Comparison of ENCODE assay signal across 23 cellular contexts in the genomic region with DNA sequence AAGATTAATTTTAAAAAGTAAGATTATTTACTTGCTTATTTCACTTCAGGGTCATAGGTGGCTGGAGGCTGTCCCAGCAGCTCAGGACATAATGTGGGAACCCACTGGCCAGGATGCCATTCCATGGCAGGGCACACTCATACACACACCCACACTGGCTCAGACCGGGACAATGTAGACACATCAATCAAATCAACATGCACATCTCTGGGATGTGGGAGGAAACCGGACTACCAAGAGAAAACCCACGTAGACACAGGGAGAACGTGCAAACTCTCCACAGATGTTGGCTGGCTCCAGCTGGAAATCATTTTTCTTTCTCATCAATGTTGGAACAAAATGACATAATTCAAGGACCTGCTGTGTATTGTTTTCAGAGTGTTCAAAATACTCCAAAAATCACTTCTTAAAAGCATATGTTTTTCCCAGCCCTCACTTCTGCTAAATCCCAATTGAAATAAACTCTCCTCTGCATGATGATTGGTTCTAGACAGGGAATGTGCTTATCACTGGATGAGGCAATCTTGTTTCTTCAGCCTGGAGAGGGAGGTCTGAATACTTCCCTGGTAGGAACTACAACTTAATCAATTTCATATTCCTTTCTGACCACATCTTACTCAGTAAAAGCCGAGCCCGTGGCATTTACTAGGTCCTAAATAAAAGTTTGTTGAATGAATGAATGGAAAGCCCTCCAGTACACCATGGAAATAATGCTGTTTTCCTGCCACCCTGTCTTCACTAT. TPM values are rescaled to one million over a fixed set of nuclear protein-coding genes. Genes with fewer than 3 reads are reported as not detected.
DNase-seq lines count a peak whose midpoint lies in the region; ATAC-seq, FAIRE-seq and TF ChIP-seq lines count a peak whose summit lies in the region.
"Had no signal": no experiment of that assay in that cellular context is flagged by ENCODE, and none has a peak within 500 bp of the region (broad histone marks: within the 10 kb centered on the region; RNA-seq: fewer than 3 reads in every experiment).

No MANE protein-coding gene starts in this region.

- POLR2A ChIA-PET in IMR-90 (lab: Charles Lee; ENCODE audit: unreplicated experiment): no interaction called here
- POLR2A ChIA-PET in K562 (lab: Yijun Ruan, JAX): interaction anchor here (0.6 to 1.3 kb wide), 3 partner anchors 9 to 29 kb away, joined by 3 read pairs; no protein-coding TSS in a partner anchor

- FAIRE-seq in K562 (lab: Jason Lieb, UNC) (no peak), kidney (lab: Jason Lieb, UNC) (no peak)
- FAIRE-seq: HTR-8/SVneo had no signal

- H3K36me3 ChIP-seq in IMR-90 (ENCODE audit: control insufficient read depth, insufficient read depth, low read length) (no peaks in the 10 kb centered on the region), K562 (ENCODE audit: control insufficient read depth, insufficient read depth, low read length) (no peaks in the 10 kb centered on the region), mesendoderm (ENCODE audit: control insufficient read depth, insufficient read depth, low read length) (no peaks in the 10 kb centered on the region), kidney (ENCODE audit: control insufficient read depth in 1 of 2, insufficient read depth in 2 of 2, low read length in 2 of 2) (no peaks in the 10 kb centered on the region)

- intact Hi-C loops in IMR-90 (cut with micrococcal nuclease): no loop called here
- intact Hi-C loops in K562 (cut with micrococcal nuclease): no loop called here
- intact Hi-C loops in kidney (cut with DNase I): no loop called here

- no peak for TF ChIP-seq POLR2A in IMR-90 (IDR thresholded peaks at IDR 0.05; ENCODE audit: low read depth, low read length)
- TF ChIP-seq POLR2A in K562 (conservative IDR thresholded peaks at IDR 0.05): no peak

- H2AK5ac ChIP-seq in IMR-90 (ENCODE audit: low read depth, low read length): no peak overlapping the region
- no peak overlapping the region for H2AK5ac ChIP-seq in mesendoderm (ENCODE audit: low read length)

- H3K9me3 Mint-ChIP-seq in activated CD8-positive, alpha-beta memory T cell treated with anti-CD3 and anti-CD28 coated beads, Interleukin-2, amount 10 ng/mL, durations not matched to agents 7 days and 5 days (ENCODE audit: low read depth): no peaks in the 10 kb centered on the region
- H3K9me3 Mint-ChIP-seq: activated B cell treated with CpG ODN at 0.5 μM for 24 hours; activated naive CD4-positive, alpha-beta T cell treated with anti-CD3 and anti-CD28 coated beads, Interleukin-2, amount 10 ng/mL, durations not matched to agents 7 days and 5 days; activated T-cell treated with anti-CD3 and anti-CD28 coated beads, Interleukin-2, amount 50 U/mL, for 4 hours; GM23338; naive thymus-derived CD4-positive, alpha-beta T cell had no signal

- peak; percentile 42 for DNase-seq in AG08395 (ENCODE audit: low spot score)
- no peak for DNase-seq in IMR-90
- DNase-seq in K562 (ENCODE audit: extremely low read depth in 1 of 4, low spot score in 3 of 4): no peak
- no peak for DNase-seq in mesendoderm
- no peak for DNase-seq in GM20000 (ENCODE audit: low spot score)
- no peak for DNase-seq in kidney
- DNase-seq in activated CD8-positive, alpha-beta memory T cell treated with anti-CD3 and anti-CD28 coated beads, Interleukin-2, amount 10 ng/mL, durations not matched to agents 7 days and 5 days: no peak
- DNase-seq: activated B cell treated with CpG ODN at 0.5 μM for 24 hours; activated CD8-positive, alpha-beta T cell treated with anti-CD3 and anti-CD28 coated beads, Interleukin-2, amount 10 ng/mL, durations not matched to agents 7 days and 5 days; activated naive CD4-positive, alpha-beta T cell treated with anti-CD3 and anti-CD28 coated beads, Interleukin-2, amount 10 ng/mL, durations not matched to agents 7 days and 5 days; activated T-cell treated with anti-CD3 and anti-CD28 coated beads, Interleukin-2, amount 50 U/mL, for 4 hours; hippocampal formation; islet precursor cell; naive thymus-derived CD4-positive, alpha-beta T cell; NCI-H526; SIG-M5; stimulated activated CD4-positive, alpha-beta T cell treated with anti-CD3 and anti-CD28 coated beads, Interleukin-4, amount 100 ng/mL, for 4 hours; T-helper 17 cell had no signal

- H2BK20ac ChIP-seq in IMR-90 (ENCODE audit: low read depth, low read length): no peak overlapping the region

- TF ChIP-seq CTCF in IMR-90 (conservative IDR thresholded peaks at IDR 0.05; ENCODE audit: low read depth, low read length) (no peak), K562 (IDR thresholded peaks at IDR 0.05 in 2 of 3, conservative IDR thresholded peaks at IDR 0.05 in 1 of 3; ENCODE audit: insufficient read depth in 2 of 3, low read depth in 1 of 3, low read length in 3 of 3) (no peak), GM20000 (IDR thresholded peaks at IDR 0.05; ENCODE audit: extremely low read depth, missing control alignments) (no peak), kidney (IDR thresholded peaks at IDR 0.05; ENCODE audit: borderline replicate concordance, extremely low read depth, insufficient read depth) (no peak)

- H2BK120ac ChIP-seq in IMR-90 (ENCODE audit: low read depth, low read length) (no peak overlapping the region), mesendoderm (ENCODE audit: low read depth, low read length) (no peak overlapping the region)

- H3K18ac ChIP-seq in IMR-90 (ENCODE audit: low read depth, low read length): no peak overlapping the region
- no peak overlapping the region for H3K18ac ChIP-seq in mesendoderm (ENCODE audit: low read length)

- H3K9ac ChIP-seq in IMR-90 (ENCODE audit: low read depth, low read length) (no peak overlapping the region), K562 (ENCODE audit: insufficient read depth in 1 of 2, low read depth in 2 of 2, low read length in 2 of 2) (no peak overlapping the region), mesendoderm (ENCODE audit: low read length) (no peak overlapping the region), kidney (ENCODE audit: low read length in 2 of 2) (no peak overlapping the region)

- dilution Hi-C loops in IMR-90 (cut with HindIII; ENCODE audit: low sequenced_read_pairs, unreplicated experiment): no loop called here

- H3K4ac ChIP-seq in IMR-90 (ENCODE audit: low read depth, low read length) (no peak overlapping the region), mesendoderm (ENCODE audit: low read depth, low read length) (no peak overlapping the region)

- H3K4me3 Mint-ChIP-seq in activated CD8-positive, alpha-beta memory T cell treated with anti-CD3 and anti-CD28 coated beads, Interleukin-2, amount 10 ng/mL, durations not matched to agents 7 days and 5 days: no peak overlapping the region
- H3K4me3 Mint-ChIP-seq: activated B cell treated with CpG ODN at 0.5 μM for 24 hours; activated CD8-positive, alpha-beta T cell treated with anti-CD3 and anti-CD28 coated beads, Interleukin-2, amount 10 ng/mL, durations not matched to agents 7 days and 5 days; activated naive CD4-positive, alpha-beta T cell treated with anti-CD3 and anti-CD28 coated beads, Interleukin-2, amount 10 ng/mL, durations not matched to agents 7 days and 5 days; activated T-cell treated with anti-CD3 and anti-CD28 coated beads, Interleukin-2, amount 50 U/mL, for 4 hours; GM23338; naive thymus-derived CD4-positive, alpha-beta T cell; T-helper 17 cell had no signal

- no peak overlapping the region for H3K27ac Mint-ChIP-seq in activated CD8-positive, alpha-beta memory T cell treated with anti-CD3 and anti-CD28 coated beads, Interleukin-2, amount 10 ng/mL, durations not matched to agents 7 days and 5 days
- H3K27ac Mint-ChIP-seq: activated B cell treated with CpG ODN at 0.5 μM for 24 hours; activated CD8-positive, alpha-beta T cell treated with anti-CD3 and anti-CD28 coated beads, Interleukin-2, amount 10 ng/mL, durations not matched to agents 7 days and 5 days; activated naive CD4-positive, alpha-beta T cell treated with anti-CD3 and anti-CD28 coated beads, Interleukin-2, amount 10 ng/mL, durations not matched to agents 7 days and 5 days; GM23338; naive thymus-derived CD4-positive, alpha-beta T cell; T-helper 17 cell had no signal

- no peak overlapping the region for H3K14ac ChIP-seq in IMR-90 (replicated peaks; ENCODE audit: low read depth, low read length)

- H3K4me1 Mint-ChIP-seq in activated CD8-positive, alpha-beta memory T cell treated with anti-CD3 and anti-CD28 coated beads, Interleukin-2, amount 10 ng/mL, durations not matched to agents 7 days and 5 days: peaks cover 1% of the 10 kb centered on the region
- H3K4me1 Mint-ChIP-seq: activated naive CD4-positive, alpha-beta T cell treated with anti-CD3 and anti-CD28 coated beads, Interleukin-2, amount 10 ng/mL, durations not matched to agents 7 days and 5 days; GM23338 had no signal

- H2BK5ac ChIP-seq in IMR-90 (ENCODE audit: low read depth, low read length, poor library complexity, severe bottlenecking) (no peak overlapping the region), mesendoderm (ENCODE audit: low read length) (no peak overlapping the region)

- H3K9me3 ChIP-seq in IMR-90 (ENCODE audit: control insufficient read depth, insufficient read depth, low read length) (no peaks in the 10 kb centered on the region), K562 (replicated peaks; ENCODE audit: control insufficient read depth, insufficient read depth, low read depth, low read length) (no peaks in the 10 kb centered on the region), kidney (ENCODE audit: control insufficient read depth in 1 of 2, low read length in 2 of 2) (no peaks in the 10 kb centered on the region)

- H3K79me1 ChIP-seq in IMR-90 (ENCODE audit: low read depth in 1 of 2, low read length in 2 of 2) (no peaks in the 10 kb centered on the region), mesendoderm (ENCODE audit: low read length) (no peaks in the 10 kb centered on the region)

- no peak overlapping the region for H3K56ac ChIP-seq in IMR-90 (ENCODE audit: extremely low read depth, insufficient read depth, low read length)
- H3K56ac ChIP-seq in mesendoderm (ENCODE audit: low read length): no peak overlapping the region

- no peak for TF ChIP-seq RAD21 in IMR-90 (IDR thresholded peaks at IDR 0.05; ENCODE audit: low read length)
- TF ChIP-seq RAD21 in K562 (CRISPR knock-in tag; conservative IDR thresholded peaks at IDR 0.05 in 1 of 2, IDR thresholded peaks at IDR 0.05 in 1 of 2): no peak

- H4K8ac ChIP-seq in IMR-90 (ENCODE audit: low read depth in 2 of 2, low read length in 2 of 2) (no peak overlapping the region), mesendoderm (ENCODE audit: low read depth, low read length) (no peak overlapping the region)

- H3K4me3 ChIP-seq in IMR-90 (ENCODE audit: insufficient read depth, low read depth, low read length) (no peak overlapping the region), K562 (no peak overlapping the region), mesendoderm (ENCODE audit: low read length) (no peak overlapping the region), kidney (ENCODE audit: low read length in 2 of 2) (no peak overlapping the region)
- H3K4me3 ChIP-seq: GM23338, lung had no signal

- peak; percentile 44; the same call in 1 of the 2 replicates for ATAC-seq in IMR-90 (ENCODE audit: low read depth)
- peak; percentile 66 for ATAC-seq in K562
- ATAC-seq in activated CD8-positive, alpha-beta memory T cell treated with anti-CD3 and anti-CD28 coated beads, Interleukin-2, amount 10 ng/mL, durations not matched to agents 7 days and 5 days: no peak
- ATAC-seq in GM21515 (IDR thresholded peaks at IDR 0.05; ENCODE audit: unreplicated experiment): no peak
- ATAC-seq: activated CD8-positive, alpha-beta T cell treated with anti-CD3 and anti-CD28 coated beads, Interleukin-2, amount 10 ng/mL, durations not matched to agents 7 days and 5 days; activated T-cell treated with anti-CD3 and anti-CD28 coated beads, Interleukin-2, amount 50 U/mL, for 4 hours; GM23338; T-helper 17 cell had no signal

- H2AFZ ChIP-seq in IMR-90 (replicated peaks; ENCODE audit: low read length, poor library complexity) (peak overlapping the region; percentile 67), K562 (ENCODE audit: low read depth, low read length) (0 out of 2 replicates have a peak overlapping the region, but pooled peaks have one; percentile 2)
- H2AFZ ChIP-seq: GM23338 had no signal

- H3K79me2 ChIP-seq in K562 (ENCODE audit: control insufficient read depth, insufficient read depth, low read length) (no peaks in the 10 kb centered on the region), mesendoderm (ENCODE audit: control insufficient read depth, insufficient read depth, low read length) (no peaks in the 10 kb centered on the region)

- in situ Hi-C loops in IMR-90 (cut with MboI; ENCODE audit: low sequenced_read_pairs) (no loop called here), K562 (cut with MboI) (no loop called here)

- H3K9me1 ChIP-seq in IMR-90 (ENCODE audit: insufficient read depth, low read length) (no peaks in the 10 kb centered on the region), K562 (ENCODE audit: control insufficient read depth, insufficient read depth, low read length) (no peaks in the 10 kb centered on the region)

- H4K5ac ChIP-seq in IMR-90 (ENCODE audit: low read depth, low read length) (no peak overlapping the region), mesendoderm (ENCODE audit: low read length) (no peak overlapping the region)

- H3K4me1 ChIP-seq in IMR-90 (ENCODE audit: control insufficient read depth, insufficient read depth, low read length) (no peaks in the 10 kb centered on the region), K562 (replicated peaks in 1 of 2; ENCODE audit: control insufficient read depth in 2 of 2, insufficient read depth in 2 of 2, low read length in 2 of 2) (no peaks in the 10 kb centered on the region), mesendoderm (ENCODE audit: control insufficient read depth, low read depth, low read length) (peaks cover 2% of the 10 kb centered on the region), kidney (ENCODE audit: control insufficient read depth in 1 of 2, insufficient read depth in 1 of 2, low read depth in 1 of 2, low read length in 2 of 2) (no peaks in the 10 kb centered on the region)
- H3K4me1 ChIP-seq: foreskin keratinocyte had no signal

- H3K36me3 Mint-ChIP-seq in activated CD8-positive, alpha-beta memory T cell treated with anti-CD3 and anti-CD28 coated beads, Interleukin-2, amount 10 ng/mL, durations not matched to agents 7 days and 5 days: no peaks in the 10 kb centered on the region
- H3K36me3 Mint-ChIP-seq: activated naive CD4-positive, alpha-beta T cell treated with anti-CD3 and anti-CD28 coated beads, Interleukin-2, amount 10 ng/mL, durations not matched to agents 7 days and 5 days had no signal

- H3K27me3 ChIP-seq in IMR-90 (ENCODE audit: control insufficient read depth, insufficient read depth, low read length): peaks cover 6% of the 10 kb centered on the region
- peaks cover 5 to 6% of the 10 kb centered on the region in 2 experiments; a peak in 2 of 5 replicates for H3K27me3 ChIP-seq in K562 (ENCODE audit: control insufficient read depth in 2 of 2, insufficient read depth in 2 of 2, low read length in 2 of 2)
- no peaks in the 10 kb centered on the region for H3K27me3 ChIP-seq in mesendoderm (ENCODE audit: insufficient read depth, low read length, poor library complexity)

- 0 out of 2 replicates have a peak, but pooled peaks have one; percentile 27 for TF ChIP-seq EP300 in K562 (IDR thresholded peaks at IDR 0.05; ENCODE audit: low read length)

- H2AK9ac ChIP-seq in IMR-90 (replicated peaks; ENCODE audit: low read depth, low read length, poor library complexity): no peak overlapping the region

- H4K20me1 ChIP-seq in IMR-90 (ENCODE audit: insufficient read depth, low read length) (no peaks in the 10 kb centered on the region), K562 (replicated peaks; ENCODE audit: control insufficient read depth, insufficient read depth, low read length) (no peaks in the 10 kb centered on the region)

- peaks cover 42% of the 10 kb centered on the region for H3K27me3 Mint-ChIP-seq in activated CD8-positive, alpha-beta memory T cell treated with anti-CD3 and anti-CD28 coated beads, Interleukin-2, amount 10 ng/mL, durations not matched to agents 7 days and 5 days

- WGBS in IMR-90 (ENCODE audit: extremely low coverage in 2 of 2, insufficient read length in 1 of 2), 2 experiments: no CpG with 5 or more reads among the region's 6 CpGs
- 0% methylated on average over 6 of the region's 6 CpGs for WGBS in K562 (ENCODE audit: insufficient coverage, low coverage, missing lambda C conversion rate)
- no CpG with 5 or more reads among the region's 6 CpGs for WGBS in mesendoderm (ENCODE audit: extremely low coverage, insufficient coverage, low lambda C conversion rate)

- H3K23ac ChIP-seq in IMR-90 (ENCODE audit: low read depth, low read length) (no peak overlapping the region), mesendoderm (ENCODE audit: low read length) (no peak overlapping the region)

- no peak overlapping the region for H4K91ac ChIP-seq in IMR-90 (ENCODE audit: insufficient read depth, low read depth, low read length)

- H3K27ac ChIP-seq in IMR-90 (ENCODE audit: insufficient read depth, low read length): no peak overlapping the region
- H3K27ac ChIP-seq in K562 (ENCODE audit: extremely low read depth, low read depth, low read length): no peak overlapping the region
- no peak overlapping the region for H3K27ac ChIP-seq in mesendoderm (ENCODE audit: low read depth, low read length)
- no peak overlapping the region for H3K27ac ChIP-seq in kidney (ENCODE audit: low read depth in 2 of 2, low read length in 2 of 2)
- H3K27ac ChIP-seq: foreskin keratinocyte had no signal

- CTCF ChIA-PET in IMR-90 (lab: Yijun Ruan, JAX): interaction anchor here (0.6 kb wide), 1 partner anchor 50 kb away, joined by 3 read pairs; no protein-coding TSS in a partner anchor
- CTCF ChIA-PET in K562 (lab: Yijun Ruan, JAX; ENCODE audit: low intra/inter-chr PET ratio): interaction anchor here (0.7 kb wide), 1 partner anchor 102 kb away, joined by 3 read pairs; no protein-coding TSS in a partner anchor
- CTCF ChIA-PET in activated CD8-positive, alpha-beta memory T cell treated with anti-CD3 and anti-CD28 coated beads, Interleukin-2, amount 10 ng/mL, durations not matched to agents 7 days and 5 days (lab: Charles Lee): interaction anchor here (1.1 to 1.2 kb wide), 2 partner anchors 9 to 229 kb away, joined by 4 to 5 read pairs; no protein-coding TSS in a partner anchor

- no TSS peak for BruUV-seq in IMR-90 (replicated peaks; lab: Mats Ljungman, UMichigan)
- no TSS peak for BruUV-seq in K562 (replicated peaks; lab: Mats Ljungman, UMichigan)

- H3K4me2 ChIP-seq in IMR-90 (ENCODE audit: low read depth, low read length) (no peak overlapping the region), K562 (ENCODE audit: insufficient read depth, low read length) (no peak overlapping the region), mesendoderm (ENCODE audit: low read length) (no peak overlapping the region)
- H3K4me2 ChIP-seq: GM23338 had no signal

- H2BK15ac ChIP-seq in IMR-90 (ENCODE audit: low read depth, low read length) (no peak overlapping the region), mesendoderm (replicated peaks; ENCODE audit: low read depth) (peak overlapping the region; percentile 23)

RNA-seq across cellular contexts. Expression of a gene that starts 18.6 kb away (rescaled TPM):
- total RNA-seq in IMR-90 (2012; rRNA removed) (3.6 and 4.4 TPM in 2 replicates), K562 (2014; rRNA removed) (not detected in 2 replicates), K562 (2014; rRNA removed; fragmentation: Illumina TruSeq; extraction: Trizol) (not detected in 2 replicates), K562 (2015; rRNA removed; fragmentation: Illumina TruSeq; extraction: Trizol) (not detected in 2 replicates), K562 (2021) (0.16 and 0.22 TPM in 2 replicates), kidney (87.7 TPM)
- polyA plus RNA-seq in IMR-90 (2012; rRNA removed) (11.8 and 13.5 TPM in 2 replicates), K562 (2011; rRNA removed) (0.06 and 0.09 TPM in 2 replicates), K562 (2014; fragmentation: Illumina TruSeq; extraction: Trizol) (0.04 TPM in 1 of 2 replicates, not detected in the other), K562 (2014; fragmentation: Nextera tagmentation; extraction: Ambion mirVana) (under 1 TPM in 1 of 2 experiments, not detected in 1; 0.04 TPM), K562 (2014; rRNA removed) (0.11 TPM in 1 of 2 replicates, not detected in the other), kidney (ENCODE audit: insufficient read depth, low read depth, low replicate concordance) (24.2 TPM)
- 5.8 and 8.0 TPM in 2 replicates for polyA plus RNA-seq in IMR-90 (2012; cell fraction: cytosol; rRNA removed)
- polyA plus RNA-seq in IMR-90 (2012; cell fraction: nucleus; rRNA removed; ENCODE audit: low replicate concordance): 1.5 and 4.2 TPM in 2 replicates
- total RNA-seq in K562 (2011; cell fraction: chromatin; rRNA removed; ENCODE audit: low replicate concordance): not detected in 2 replicates
- not detected in 2 replicates for total RNA-seq in K562 (2011; cell fraction: nucleolus; rRNA removed)
- not detected in 2 replicates for total RNA-seq in K562 (2011; cell fraction: nucleoplasm; rRNA removed)
- 0.03 TPM in 1 of 2 replicates, not detected in the other for polyA plus RNA-seq in K562 (2011; cell fraction: cytosol; rRNA removed)
- not detected in 2 replicates for polyA plus RNA-seq in K562 (2011; cell fraction: nucleus; rRNA removed)
- polyA plus RNA-seq in K562 (2012): 0.03 TPM in 1 of 2 replicates, not detected in the other
- polyA minus RNA-seq in K562 (2011; rRNA and poly(A)+ RNA removed): 0.24 TPM in 1 of 2 replicates, not detected in the other
- 2.8 TPM in 1 of 2 replicates, not detected in the other for polyA minus RNA-seq in K562 (2011; cell fraction: cytosol; rRNA and poly(A)+ RNA removed)
- not detected in 2 replicates for polyA minus RNA-seq in K562 (2011; cell fraction: nucleus; rRNA and poly(A)+ RNA removed)
- 8.8 TPM for polyA plus RNA-seq in mesendoderm (2013, experiment 1 of 2)
- 8.6 TPM for polyA plus RNA-seq in mesendoderm (2013, experiment 2 of 2)
- total RNA-seq in activated CD8-positive, alpha-beta memory T cell treated with anti-CD3 and anti-CD28 coated beads, Interleukin-2, amount 10 ng/mL, durations not matched to agents 7 days and 5 days: not detected
- total RNA-seq: activated B cell treated with CpG ODN at 0.5 μM for 24 hours; activated CD8-positive, alpha-beta T cell treated with anti-CD3 and anti-CD28 coated beads, Interleukin-2, amount 10 ng/mL, durations not matched to agents 7 days and 5 days; naive thymus-derived CD4-positive, alpha-beta T cell; T-helper 17 cell had no signal

RNA-seq across cellular contexts. Expression of a gene that starts 32.7 kb away (rescaled TPM):
- total RNA-seq in IMR-90 (2012; rRNA removed): 40.1 and 118 TPM in 2 replicates
- 29.5 and 42.1 TPM in 2 replicates for polyA plus RNA-seq in IMR-90 (2012; rRNA removed)
- polyA plus RNA-seq in IMR-90 (2012; cell fraction: cytosol; rRNA removed): 8.6 and 10.1 TPM in 2 replicates
- 3.8 and 13.4 TPM in 2 replicates for polyA plus RNA-seq in IMR-90 (2012; cell fraction: nucleus; rRNA removed; ENCODE audit: low replicate concordance)
- 111 and 411 TPM in 2 replicates for total RNA-seq in K562 (2011; cell fraction: chromatin; rRNA removed; ENCODE audit: low replicate concordance)
- 106 and 148 TPM in 2 replicates for total RNA-seq in K562 (2011; cell fraction: nucleolus; rRNA removed)
- 276 and 345 TPM in 2 replicates for total RNA-seq in K562 (2011; cell fraction: nucleoplasm; rRNA removed)
- total RNA-seq in K562 (2014; rRNA removed): 41.0 and 47.1 TPM in 2 replicates
- 68.9 and 73.4 TPM in 2 replicates for total RNA-seq in K562 (2014; rRNA removed; fragmentation: Illumina TruSeq; extraction: Trizol)
- 28.5 and 32.0 TPM in 2 replicates for total RNA-seq in K562 (2015; rRNA removed; fragmentation: Illumina TruSeq; extraction: Trizol)
- 39.2 and 41.2 TPM in 2 replicates for total RNA-seq in K562 (2021)
- polyA plus RNA-seq in K562 (2011; rRNA removed): 172 and 179 TPM in 2 replicates
- polyA plus RNA-seq in K562 (2011; cell fraction: cytosol; rRNA removed): 49.3 and 163 TPM in 2 replicates
- polyA plus RNA-seq in K562 (2011; cell fraction: nucleus; rRNA removed): 47.9 and 86.1 TPM in 2 replicates
- 26.0 and 41.1 TPM in 2 replicates for polyA plus RNA-seq in K562 (2012)
- 54.6 and 63.5 TPM in 2 replicates for polyA plus RNA-seq in K562 (2014; fragmentation: Illumina TruSeq; extraction: Trizol)
- 10 to 100 TPM; 79.5 to 86.8 TPM for polyA plus RNA-seq in K562 (2014; fragmentation: Nextera tagmentation; extraction: Ambion mirVana)
- 51.7 and 58.9 TPM in 2 replicates for polyA plus RNA-seq in K562 (2014; rRNA removed)
- 121 and 167 TPM in 2 replicates for polyA minus RNA-seq in K562 (2011; rRNA and poly(A)+ RNA removed)
- 55.9 and 66.0 TPM in 2 replicates for polyA minus RNA-seq in K562 (2011; cell fraction: cytosol; rRNA and poly(A)+ RNA removed)
- polyA minus RNA-seq in K562 (2011; cell fraction: nucleus; rRNA and poly(A)+ RNA removed): 55.2 and 132 TPM in 2 replicates
- polyA plus RNA-seq in mesendoderm (2013, experiment 1 of 2): 129 TPM
- polyA plus RNA-seq in mesendoderm (2013, experiment 2 of 2): 138 TPM
- 32.4 TPM for total RNA-seq in kidney
- polyA plus RNA-seq in kidney (ENCODE audit: insufficient read depth, low read depth, low replicate concordance): 91.4 TPM
- 10 to 100 TPM; 56.7 to 78.9 TPM for total RNA-seq in activated CD8-positive, alpha-beta memory T cell treated with anti-CD3 and anti-CD28 coated beads, Interleukin-2, amount 10 ng/mL, durations not matched to agents 7 days and 5 days

Comparison
In these comparisons a context has a peak if more than half of its experiments do, and no peak if none do; other contexts are left out.
1. ATAC-seq: peak in IMR-90 (single experiment) and K562 (single experiment); none in activated CD8-positive, alpha-beta memory T cell treated with anti-CD3 and anti-CD28 coated beads, Interleukin-2, amount 10 ng/mL, durations not matched to agents 7 days and 5 days (single experiment) and GM21515 (single experiment).
2. RNA of a gene that starts 18.6 kb away (total RNA-seq): 87.7 TPM in kidney (single experiment); 3.6 to 4.4 TPM in IMR-90, not detected in activated CD8-positive, alpha-beta memory T cell treated with anti-CD3 and anti-CD28 coated beads, Interleukin-2, amount 10 ng/mL, durations not matched to agents 7 days and 5 days and 0.16 to 0.22 TPM in K562; every median in the first group is over 10 times any median in the second.